In the genomic region with DNA sequence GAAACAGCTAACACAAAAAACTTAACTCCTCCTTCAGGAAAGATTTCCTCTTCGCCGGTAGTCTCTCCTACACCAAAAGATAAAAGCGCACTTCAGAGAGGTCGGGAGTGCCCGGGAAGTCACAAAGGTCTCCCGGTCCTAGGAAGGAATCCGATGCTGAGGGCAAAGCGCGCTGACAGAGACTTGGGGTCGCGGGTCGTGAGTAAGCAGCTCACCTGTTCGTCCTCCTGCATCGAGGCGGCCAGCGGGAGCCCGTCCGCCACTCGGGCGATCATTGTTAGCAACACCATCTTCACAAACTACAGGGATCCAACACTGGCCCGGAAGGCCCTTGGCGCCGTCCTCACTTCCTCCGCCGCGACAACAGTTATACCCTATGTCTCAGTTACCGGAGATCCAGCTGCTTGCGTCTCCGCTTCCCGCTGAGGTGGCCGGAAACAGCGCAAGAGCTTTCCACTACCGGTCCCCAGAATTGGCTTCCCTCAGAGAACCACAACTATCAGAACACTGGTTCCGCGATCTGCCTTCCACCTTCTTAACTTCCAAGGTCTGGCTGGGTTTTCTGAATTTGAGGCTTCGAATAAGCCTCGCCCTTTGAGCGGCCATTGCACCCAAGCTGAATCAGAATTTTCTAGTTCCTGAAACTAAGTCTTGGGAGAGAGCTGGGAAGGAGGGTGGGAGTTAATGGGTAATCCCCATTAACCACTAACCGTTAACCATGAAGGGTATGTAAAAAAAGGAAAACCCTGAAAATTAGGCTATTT, we compare ENCODE assay signal across 8 cellular contexts.
DNase-seq lines count a peak whose midpoint lies in the region; ATAC-seq and TF ChIP-seq lines count a peak whose summit lies in the region.

SEC22B (minus strand) TSS at position 429 of the 764 bp plus-strand sequence; CDS start at position 290, 139 bp downstream.

- H3K27ac ChIP-seq in caudate nucleus (ENCODE audit: low read depth, low read length): peak within 1 kb of the TSS; percentile 84

- DNase-seq in AG09319 (ENCODE audit: extremely low read depth, low read depth): peak; percentile 88
- peak; percentile 96 for DNase-seq in NCI-H345 treated with DMSO at 0.1 percent for 48 hours (lab: John Stamatoyannopoulos, UW; ENCODE audit: unreplicated experiment)
- DNase-seq in activated CD4-positive, CD25-positive, alpha-beta regulatory T cell (lab: John Stamatoyannopoulos, UW): peak; percentile 57 to 73 (median 70)
- DNase-seq in caudate nucleus (lab: John Stamatoyannopoulos, UW): peak; percentile 38 to 93 (median 78)
- DNase-seq in iris pigment epithelial cell (ENCODE audit: low read depth): peak; percentile 94
- peak; percentile 75 to 78 for DNase-seq in stimulated activated CD4-positive, alpha-beta T cell treated with anti-CD3 and anti-CD28 coated beads, Interleukin-12 subunit alpha, Interleukin-12 subunit beta, amount 100 ng/mL, for 24 hours (ENCODE audit: low read depth in 2 of 2)

- no peak for TF ChIP-seq CTCF in AG09319 (IDR thresholded peaks at IDR 0.05; ENCODE audit: low read depth, low read length)

- ATAC-seq in GM19035 (IDR thresholded peaks at IDR 0.05; ENCODE audit: unreplicated experiment) (peak; percentile 98), HG03342 (IDR thresholded peaks at IDR 0.05; ENCODE audit: unreplicated experiment) (peak; percentile 99)

Comparison
In these comparisons a context has a peak if more than half of its experiments do, and no peak if none do; other contexts are left out.
1. Peak in every context shown above with its lines: DNase-seq, ATAC-seq and H3K27ac ChIP-seq.